Comparison of ENCODE assay signal across 8 cellular contexts in genomic region chr19:16441661-16442071, GRCh38. TPM values are rescaled to one million over a fixed set of nuclear protein-coding genes. Genes with fewer than 3 reads are reported as not detected.
DNase-seq lines count a peak whose midpoint lies in the region; ATAC-seq and TF ChIP-seq lines count a peak whose summit lies in the region.

No MANE protein-coding gene starts in this region.

- H3K9me3 Mint-ChIP-seq in Caco-2 (ENCODE audit: unreplicated experiment), result no peaks in the 10 kb centered on the region
- no peaks in the 10 kb centered on the region for H3K9me3 Mint-ChIP-seq in activated naive CD4-positive, alpha-beta T cell treated with anti-CD3 and anti-CD28 coated beads, Interleukin-2, amount 10 ng/mL, durations not matched to agents 7 days and 5 days

- DNase-seq in Caco-2 (peak in 1 of 2 experiments; percentile 72), HuH-7.5 (ENCODE audit: low spot score) (peak; percentile 72), right lobe of liver (no peak), hepatic stellate cell (ENCODE audit: low spot score) (no peak), SKM-1 (lab: John Stamatoyannopoulos, UW; ENCODE audit: unreplicated experiment) (no peak), Peyer's patch (no peak)
- DNase-seq in activated naive CD4-positive, alpha-beta T cell treated with anti-CD3 and anti-CD28 coated beads, Interleukin-2, amount 10 ng/mL, durations not matched to agents 7 days and 5 days, result peak; percentile 45

- intact Hi-C loops in Caco-2 (cut with micrococcal nuclease; ENCODE audit: unreplicated experiment), result loop anchor here (2.0 to 10.0 kb wide), 2 partner anchors 53 to 73 kb away; partner anchors contain the start of genes C19orf44 and CALR3
- intact Hi-C loops in right lobe of liver (cut with DNase I), result no loop called here

- no peak overlapping the region for H3K4me3 Mint-ChIP-seq in Caco-2 (ENCODE audit: unreplicated experiment)
- no peak overlapping the region for H3K4me3 Mint-ChIP-seq in activated naive CD4-positive, alpha-beta T cell treated with anti-CD3 and anti-CD28 coated beads, Interleukin-2, amount 10 ng/mL, durations not matched to agents 7 days and 5 days

- WGBS in right lobe of liver (ENCODE audit: insufficient coverage, low coverage, low lambda C conversion rate, missing lambda C conversion rate), result 85% methylated on average over 6 of the region's 12 CpGs

- CTCF ChIA-PET in Caco-2 (lab: Charles Lee), result interaction anchor here (0.7 to 1.4 kb wide), 4 partner anchors 12 to 942 kb away, joined by 3 to 6 read pairs (median 4); no protein-coding TSS in a partner anchor
- CTCF ChIA-PET in activated naive CD4-positive, alpha-beta T cell treated with anti-CD3 and anti-CD28 coated beads, Interleukin-2, amount 10 ng/mL, durations not matched to agents 7 days and 5 days (lab: Charles Lee), result interaction anchor here (1.2 kb wide), 1 partner anchor 12 kb away, joined by 3 read pairs; no protein-coding TSS in a partner anchor

- no peak overlapping the region for H3K27ac Mint-ChIP-seq in Caco-2 (ENCODE audit: unreplicated experiment)
- H3K27ac Mint-ChIP-seq in activated naive CD4-positive, alpha-beta T cell treated with anti-CD3 and anti-CD28 coated beads, Interleukin-2, amount 10 ng/mL, durations not matched to agents 7 days and 5 days, result no peak overlapping the region

- BruUV-seq in Caco-2 (replicated peaks; lab: Mats Ljungman, UMichigan), result no TSS peak

- ATAC-seq in right lobe of liver, result peak; percentile 34 to 58 (median 42)
- ATAC-seq in GM18520 (IDR thresholded peaks at IDR 0.05; ENCODE audit: unreplicated experiment), result no peak

- H3K4me1 Mint-ChIP-seq in Caco-2 (ENCODE audit: low read depth, unreplicated experiment), result peaks cover 27% of the 10 kb centered on the region
- peaks cover 14% of the 10 kb centered on the region for H3K4me1 Mint-ChIP-seq in activated naive CD4-positive, alpha-beta T cell treated with anti-CD3 and anti-CD28 coated beads, Interleukin-2, amount 10 ng/mL, durations not matched to agents 7 days and 5 days

- POLR2A ChIA-PET in Caco-2 (lab: Charles Lee), result no interaction called here

- H3K27me3 Mint-ChIP-seq in Caco-2 (ENCODE audit: insufficient read depth, unreplicated experiment), result no peaks in the 10 kb centered on the region
- H3K27me3 Mint-ChIP-seq in activated naive CD4-positive, alpha-beta T cell treated with anti-CD3 and anti-CD28 coated beads, Interleukin-2, amount 10 ng/mL, durations not matched to agents 7 days and 5 days, result no peaks in the 10 kb centered on the region

- H3K27ac ChIP-seq in right lobe of liver (no peak overlapping the region), Peyer's patch (peak overlapping the region in 1 of 4 donors; percentile 28)

- no peaks in the 10 kb centered on the region for H3K36me3 ChIP-seq in Caco-2 (ENCODE audit: control insufficient read depth, insufficient read depth, low read length)
- H3K36me3 ChIP-seq in right lobe of liver, result peaks cover 0 to 16% (median 2%) of the 10 kb centered on the region in 4 donors
- H3K36me3 ChIP-seq in Peyer's patch, result peaks cover 0 to 23% (median 0%) of the 10 kb centered on the region in 3 donors

- peaks cover 48% of the 10 kb centered on the region for H3K36me3 Mint-ChIP-seq in Caco-2 (ENCODE audit: insufficient read depth, unreplicated experiment)
- H3K36me3 Mint-ChIP-seq in activated naive CD4-positive, alpha-beta T cell treated with anti-CD3 and anti-CD28 coated beads, Interleukin-2, amount 10 ng/mL, durations not matched to agents 7 days and 5 days, result peaks cover 21% of the 10 kb centered on the region

- TF ChIP-seq CTCF in Caco-2 (IDR thresholded peaks at IDR 0.05; ENCODE audit: insufficient read depth in 1 of 2, low read depth in 1 of 2, low read length in 1 of 2, severe bottlenecking in 1 of 2, unreplicated experiment in 1 of 2), result peak; percentile 63 to 71
- TF ChIP-seq CTCF in right lobe of liver (IDR thresholded peaks at IDR 0.05), result peak; percentile 30 to 40 (median 35)
- peak in 3 of 6 experiments; percentile 38 to 45 (median 43) for TF ChIP-seq CTCF in Peyer's patch (IDR thresholded peaks at IDR 0.05)

- H3K27me3 ChIP-seq in Caco-2 (replicated peaks; ENCODE audit: control insufficient read depth, insufficient read depth, low read length) (no peaks in the 10 kb centered on the region), right lobe of liver (no peaks in the 10 kb centered on the region), Peyer's patch (no peaks in the 10 kb centered on the region)

- TF ChIP-seq POLR2A in right lobe of liver (IDR thresholded peaks at IDR 0.05) (no peak), Peyer's patch (IDR thresholded peaks at IDR 0.05) (no peak)

- H3K9me3 ChIP-seq in Caco-2, result no peaks in the 10 kb centered on the region
- H3K9me3 ChIP-seq in right lobe of liver, result no peaks in the 10 kb centered on the region
- H3K9me3 ChIP-seq in Peyer's patch, result no peaks in the 10 kb centered on the region

- H3K4me3 ChIP-seq in Caco-2 (ENCODE audit: low read depth, low read length), result no peak overlapping the region
- H3K4me3 ChIP-seq in right lobe of liver, result no peak overlapping the region
- H3K4me3 ChIP-seq in Peyer's patch, result no peak overlapping the region

- H3K4me1 ChIP-seq in Caco-2 (peaks cover 13% of the 10 kb centered on the region), right lobe of liver (peaks cover 0 to 16% (median 3%) of the 10 kb centered on the region in 4 donors), Peyer's patch (peaks cover 0 to 20% (median 14%) of the 10 kb centered on the region in 4 donors)

RNA-seq across cellular contexts. Expression of gene EPS15L1, which starts 30.1 kb away (rescaled TPM):
- 45.0 and 52.5 TPM in 2 replicates for total RNA-seq in Caco-2 (2022)
- total RNA-seq in right lobe of liver, result 10 to 100 TPM in 4 of 6 experiments, 1 to 10 TPM in 2; 6.3 to 22.5 (median 13.8) TPM
- 10 to 100 TPM; 18.2 to 37.0 (median 35.2) TPM for total RNA-seq in Peyer's patch

RNA-seq across cellular contexts. Expression of gene CALR3, which starts 54.3 kb away (rescaled TPM):
- 0.32 TPM in 1 of 2 replicates, not detected in the other for total RNA-seq in Caco-2 (2022)
- total RNA-seq in right lobe of liver, result not detected
- not detected for total RNA-seq in Peyer's patch

RNA-seq across cellular contexts. Expression of gene C19orf44, which starts 54.5 kb away (rescaled TPM):
- total RNA-seq in Caco-2 (2022), result 3.4 and 4.6 TPM in 2 replicates
- total RNA-seq in right lobe of liver, result 1 to 10 TPM; 1.8 to 4.3 (median 2.5) TPM
- 10 to 100 TPM in 1 of 4 donors, 1 to 10 TPM in 3; 3.7 to 13.2 (median 8.0) TPM for total RNA-seq in Peyer's patch

Comparison
In these comparisons a context has a peak if more than half of its experiments do, and no peak if none do; other contexts are left out.
1. DNase-seq: peak in HuH-7.5 (single experiment) and activated naive CD4-positive, alpha-beta T cell treated with anti-CD3 and anti-CD28 coated beads, Interleukin-2, amount 10 ng/mL, durations not matched to agents 7 days and 5 days (single experiment); none in right lobe of liver (0 of 3), hepatic stellate cell (single experiment), SKM-1 (single experiment) and Peyer's patch (0 of 3).